Comparison of ENCODE assay signal across 1 cellular context in the genomic region with DNA sequence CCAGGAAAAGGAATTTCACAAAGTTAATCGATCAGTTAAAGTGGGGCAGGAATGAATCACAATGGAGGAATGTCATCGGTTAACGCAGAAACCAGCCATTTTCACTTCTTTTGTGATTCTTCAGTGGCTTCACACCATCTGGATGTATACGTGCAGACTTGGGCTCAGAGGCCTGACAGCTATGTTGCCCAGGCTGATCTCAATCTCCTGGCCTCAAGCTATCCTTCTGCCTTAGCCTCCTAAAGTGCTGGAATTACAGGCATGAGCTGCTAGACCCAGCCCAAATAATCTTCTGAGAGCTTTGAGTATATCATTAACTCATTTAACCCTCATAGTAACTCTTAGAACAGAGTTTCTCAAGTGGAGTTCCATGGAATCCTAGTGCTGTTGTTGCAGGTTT.
TF ChIP-seq lines count a peak whose summit lies in the region.

No MANE protein-coding gene starts in this region.

TF ChIP-seq in GM23338, 12 proteins besides CTCF, POLR2A, EP300 and RAD21 (continued from another document):
- TF ChIP-seq, protein P1, sequence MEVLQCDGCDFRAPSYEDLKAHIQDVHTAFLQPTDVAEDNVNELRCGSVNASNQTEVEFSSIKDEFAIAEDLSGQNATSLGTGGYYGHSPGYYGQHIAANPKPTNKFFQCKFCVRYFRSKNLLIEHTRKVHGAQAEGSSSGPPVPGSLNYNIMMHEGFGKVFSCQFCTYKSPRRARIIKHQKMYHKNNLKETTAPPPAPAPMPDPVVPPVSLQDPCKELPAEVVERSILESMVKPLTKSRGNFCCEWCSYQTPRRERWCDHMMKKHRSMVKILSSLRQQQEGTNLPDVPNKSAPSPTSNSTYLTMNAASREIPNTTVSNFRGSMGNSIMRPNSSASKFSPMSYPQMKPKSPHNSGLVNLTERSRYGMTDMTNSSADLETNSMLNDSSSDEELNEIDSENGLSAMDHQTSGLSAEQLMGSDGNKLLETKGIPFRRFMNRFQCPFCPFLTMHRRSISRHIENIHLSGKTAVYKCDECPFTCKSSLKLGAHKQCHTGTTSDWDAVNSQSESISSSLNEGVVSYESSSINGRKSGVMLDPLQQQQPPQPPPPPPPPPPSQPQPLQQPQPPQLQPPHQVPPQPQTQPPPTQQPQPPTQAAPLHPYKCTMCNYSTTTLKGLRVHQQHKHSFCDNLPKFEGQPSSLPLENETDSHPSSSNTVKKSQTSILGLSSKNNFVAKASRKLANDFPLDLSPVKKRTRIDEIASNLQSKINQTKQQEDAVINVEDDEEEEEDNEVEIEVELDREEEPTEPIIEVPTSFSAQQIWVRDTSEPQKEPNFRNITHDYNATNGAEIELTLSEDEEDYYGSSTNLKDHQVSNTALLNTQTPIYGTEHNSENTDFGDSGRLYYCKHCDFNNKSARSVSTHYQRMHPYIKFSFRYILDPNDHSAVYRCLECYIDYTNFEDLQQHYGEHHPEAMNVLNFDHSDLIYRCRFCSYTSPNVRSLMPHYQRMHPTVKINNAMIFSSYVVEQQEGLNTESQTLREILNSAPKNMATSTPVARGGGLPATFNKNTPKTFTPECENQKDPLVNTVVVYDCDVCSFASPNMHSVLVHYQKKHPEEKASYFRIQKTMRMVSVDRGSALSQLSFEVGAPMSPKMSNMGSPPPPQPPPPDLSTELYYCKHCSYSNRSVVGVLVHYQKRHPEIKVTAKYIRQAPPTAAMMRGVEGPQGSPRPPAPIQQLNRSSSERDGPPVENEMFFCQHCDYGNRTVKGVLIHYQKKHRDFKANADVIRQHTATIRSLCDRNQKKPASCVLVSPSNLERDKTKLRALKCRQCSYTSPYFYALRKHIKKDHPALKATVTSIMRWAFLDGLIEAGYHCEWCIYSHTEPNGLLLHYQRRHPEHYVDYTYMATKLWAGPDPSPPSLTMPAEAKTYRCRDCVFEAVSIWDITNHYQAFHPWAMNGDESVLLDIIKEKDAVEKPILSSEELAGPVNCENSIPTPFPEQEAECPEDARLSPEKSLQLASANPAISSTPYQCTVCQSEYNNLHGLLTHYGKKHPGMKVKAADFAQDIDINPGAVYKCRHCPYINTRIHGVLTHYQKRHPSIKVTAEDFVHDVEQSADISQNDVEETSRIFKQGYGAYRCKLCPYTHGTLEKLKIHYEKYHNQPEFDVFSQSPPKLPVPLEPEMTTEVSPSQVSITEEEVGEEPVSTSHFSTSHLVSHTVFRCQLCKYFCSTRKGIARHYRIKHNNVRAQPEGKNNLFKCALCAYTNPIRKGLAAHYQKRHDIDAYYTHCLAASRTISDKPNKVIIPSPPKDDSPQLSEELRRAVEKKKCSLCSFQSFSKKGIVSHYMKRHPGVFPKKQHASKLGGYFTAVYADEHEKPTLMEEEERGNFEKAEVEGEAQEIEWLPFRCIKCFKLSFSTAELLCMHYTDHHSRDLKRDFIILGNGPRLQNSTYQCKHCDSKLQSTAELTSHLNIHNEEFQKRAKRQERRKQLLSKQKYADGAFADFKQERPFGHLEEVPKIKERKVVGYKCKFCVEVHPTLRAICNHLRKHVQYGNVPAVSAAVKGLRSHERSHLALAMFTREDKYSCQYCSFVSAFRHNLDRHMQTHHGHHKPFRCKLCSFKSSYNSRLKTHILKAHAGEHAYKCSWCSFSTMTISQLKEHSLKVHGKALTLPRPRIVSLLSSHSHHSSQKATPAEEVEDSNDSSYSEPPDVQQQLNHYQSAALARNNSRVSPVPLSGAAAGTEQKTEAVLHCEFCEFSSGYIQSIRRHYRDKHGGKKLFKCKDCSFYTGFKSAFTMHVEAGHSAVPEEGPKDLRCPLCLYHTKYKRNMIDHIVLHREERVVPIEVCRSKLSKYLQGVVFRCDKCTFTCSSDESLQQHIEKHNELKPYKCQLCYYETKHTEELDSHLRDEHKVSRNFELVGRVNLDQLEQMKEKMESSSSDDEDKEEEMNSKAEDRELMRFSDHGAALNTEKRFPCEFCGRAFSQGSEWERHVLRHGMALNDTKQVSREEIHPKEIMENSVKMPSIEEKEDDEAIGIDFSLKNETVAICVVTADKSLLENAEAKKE (CRISPR knock-in tag; IDR thresholded peaks at IDR 0.05): no peak
- TF ChIP-seq, protein P2, sequence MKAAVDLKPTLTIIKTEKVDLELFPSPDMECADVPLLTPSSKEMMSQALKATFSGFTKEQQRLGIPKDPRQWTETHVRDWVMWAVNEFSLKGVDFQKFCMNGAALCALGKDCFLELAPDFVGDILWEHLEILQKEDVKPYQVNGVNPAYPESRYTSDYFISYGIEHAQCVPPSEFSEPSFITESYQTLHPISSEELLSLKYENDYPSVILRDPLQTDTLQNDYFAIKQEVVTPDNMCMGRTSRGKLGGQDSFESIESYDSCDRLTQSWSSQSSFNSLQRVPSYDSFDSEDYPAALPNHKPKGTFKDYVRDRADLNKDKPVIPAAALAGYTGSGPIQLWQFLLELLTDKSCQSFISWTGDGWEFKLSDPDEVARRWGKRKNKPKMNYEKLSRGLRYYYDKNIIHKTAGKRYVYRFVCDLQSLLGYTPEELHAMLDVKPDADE (IDR thresholded peaks at IDR 0.05): no peak
- TF ChIP-seq, protein P3, sequence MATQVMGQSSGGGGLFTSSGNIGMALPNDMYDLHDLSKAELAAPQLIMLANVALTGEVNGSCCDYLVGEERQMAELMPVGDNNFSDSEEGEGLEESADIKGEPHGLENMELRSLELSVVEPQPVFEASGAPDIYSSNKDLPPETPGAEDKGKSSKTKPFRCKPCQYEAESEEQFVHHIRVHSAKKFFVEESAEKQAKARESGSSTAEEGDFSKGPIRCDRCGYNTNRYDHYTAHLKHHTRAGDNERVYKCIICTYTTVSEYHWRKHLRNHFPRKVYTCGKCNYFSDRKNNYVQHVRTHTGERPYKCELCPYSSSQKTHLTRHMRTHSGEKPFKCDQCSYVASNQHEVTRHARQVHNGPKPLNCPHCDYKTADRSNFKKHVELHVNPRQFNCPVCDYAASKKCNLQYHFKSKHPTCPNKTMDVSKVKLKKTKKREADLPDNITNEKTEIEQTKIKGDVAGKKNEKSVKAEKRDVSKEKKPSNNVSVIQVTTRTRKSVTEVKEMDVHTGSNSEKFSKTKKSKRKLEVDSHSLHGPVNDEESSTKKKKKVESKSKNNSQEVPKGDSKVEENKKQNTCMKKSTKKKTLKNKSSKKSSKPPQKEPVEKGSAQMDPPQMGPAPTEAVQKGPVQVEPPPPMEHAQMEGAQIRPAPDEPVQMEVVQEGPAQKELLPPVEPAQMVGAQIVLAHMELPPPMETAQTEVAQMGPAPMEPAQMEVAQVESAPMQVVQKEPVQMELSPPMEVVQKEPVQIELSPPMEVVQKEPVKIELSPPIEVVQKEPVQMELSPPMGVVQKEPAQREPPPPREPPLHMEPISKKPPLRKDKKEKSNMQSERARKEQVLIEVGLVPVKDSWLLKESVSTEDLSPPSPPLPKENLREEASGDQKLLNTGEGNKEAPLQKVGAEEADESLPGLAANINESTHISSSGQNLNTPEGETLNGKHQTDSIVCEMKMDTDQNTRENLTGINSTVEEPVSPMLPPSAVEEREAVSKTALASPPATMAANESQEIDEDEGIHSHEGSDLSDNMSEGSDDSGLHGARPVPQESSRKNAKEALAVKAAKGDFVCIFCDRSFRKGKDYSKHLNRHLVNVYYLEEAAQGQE (IDR thresholded peaks at IDR 0.05; ENCODE audit: unreplicated experiment): no peak
